Comparison of ENCODE assay signal across 14 cellular contexts in genomic region chr22:38456841-38457699, GRCh38. TPM values are rescaled to one million over a fixed set of nuclear protein-coding genes. Genes with fewer than 3 reads are reported as not detected.
DNase-seq lines count a peak whose midpoint lies in the region; ATAC-seq lines count a peak whose summit lies in the region.
"Had no signal": no experiment of that assay in that cellular context is flagged by ENCODE, and none has a peak within 500 bp of the region (broad histone marks: within the 10 kb centered on the region; RNA-seq: fewer than 3 reads in every experiment).

No MANE protein-coding gene starts in this region.

- intact Hi-C loops in activated T-helper 1 cell treated with anti-CD3 and anti-CD28 coated beads, Interleukin-12 subunit alpha, Interleukin-12 subunit beta, Interleukin-2, Interleukin-4 antibody, amounts not matched to agents 30 ng/mL and 10 ng/mL and 1 ng/mL, durations not matched to agents 14 hours and 24 hours and 36 hours (cut with micrococcal nuclease): no loop called here
- intact Hi-C loops in left ventricle myocardium superior (cut with micrococcal nuclease): no loop called here

- H3K27me3 Mint-ChIP-seq in activated T-cell treated with anti-CD3 and anti-CD28 coated beads, Interleukin-2, amount 50 U/mL, for 72 hours (ENCODE audit: low read depth): peaks cover 82% of the 10 kb centered on the region
- H3K27me3 Mint-ChIP-seq in activated T-helper 1 cell treated with anti-CD3 and anti-CD28 coated beads, Interleukin-12 subunit alpha, Interleukin-12 subunit beta, Interleukin-2, Interleukin-4 antibody, amounts not matched to agents 30 ng/mL and 10 ng/mL and 1 ng/mL, durations not matched to agents 14 hours and 24 hours and 36 hours (ENCODE audit: insufficient read depth): peaks cover 75% of the 10 kb centered on the region

- peak overlapping the region; percentile 1 for H3K27ac ChIP-seq in temporal lobe (ENCODE audit: low read depth, low read length)
- H3K27ac ChIP-seq: SK-N-MC, tibial artery had no signal

- H3K36me3 Mint-ChIP-seq in activated T-cell treated with anti-CD3 and anti-CD28 coated beads, Interleukin-2, amount 50 U/mL, for 72 hours (ENCODE audit: insufficient read depth in 2 of 2): no peaks in the 10 kb centered on the region
- H3K36me3 Mint-ChIP-seq in activated T-helper 1 cell treated with anti-CD3 and anti-CD28 coated beads, Interleukin-12 subunit alpha, Interleukin-12 subunit beta, Interleukin-2, Interleukin-4 antibody, amounts not matched to agents 30 ng/mL and 10 ng/mL and 1 ng/mL, durations not matched to agents 14 hours and 24 hours and 36 hours (ENCODE audit: low read depth): no peaks in the 10 kb centered on the region

- no peak for DNase-seq in activated T-cell treated with anti-CD3 and anti-CD28 coated beads, Interleukin-2, amount 50 U/mL, for 72 hours
- no peak for DNase-seq in activated T-cell treated with anti-CD3 and anti-CD28 coated beads, Interleukin-2, amount 50 U/mL, for 1 hour
- DNase-seq in activated T-helper 1 cell treated with anti-CD3 and anti-CD28 coated beads, Interleukin-12 subunit alpha, Interleukin-12 subunit beta, Interleukin-2, Interleukin-4 antibody, amounts not matched to agents 30 ng/mL and 10 ng/mL and 1 ng/mL, durations not matched to agents 14 hours and 24 hours and 36 hours (ENCODE audit: low spot score): no peak
- peak; percentile 56 for DNase-seq in left ventricle myocardium superior
- DNase-seq: activated gamma-delta T cell, NCI-H1048, small intestine, tibial artery had no signal

- H3K9me3 Mint-ChIP-seq in activated T-cell treated with anti-CD3 and anti-CD28 coated beads, Interleukin-2, amount 50 U/mL, for 72 hours: no peaks in the 10 kb centered on the region
- H3K9me3 Mint-ChIP-seq in activated T-helper 1 cell treated with anti-CD3 and anti-CD28 coated beads, Interleukin-12 subunit alpha, Interleukin-12 subunit beta, Interleukin-2, Interleukin-4 antibody, amounts not matched to agents 30 ng/mL and 10 ng/mL and 1 ng/mL, durations not matched to agents 14 hours and 24 hours and 36 hours: no peaks in the 10 kb centered on the region

- peaks cover 15% of the 10 kb centered on the region for H3K4me1 Mint-ChIP-seq in activated T-cell treated with anti-CD3 and anti-CD28 coated beads, Interleukin-2, amount 50 U/mL, for 72 hours (ENCODE audit: low read depth)
- H3K4me1 Mint-ChIP-seq in activated T-helper 1 cell treated with anti-CD3 and anti-CD28 coated beads, Interleukin-12 subunit alpha, Interleukin-12 subunit beta, Interleukin-2, Interleukin-4 antibody, amounts not matched to agents 30 ng/mL and 10 ng/mL and 1 ng/mL, durations not matched to agents 14 hours and 24 hours and 36 hours (ENCODE audit: low read depth): no peaks in the 10 kb centered on the region

- no peak for ATAC-seq in activated T-cell treated with anti-CD3 and anti-CD28 coated beads, Interleukin-2, amount 50 U/mL, for 72 hours (replicated peaks in 1 of 2)
- ATAC-seq in left ventricle myocardium superior (peak; percentile 42), HG03442 (IDR thresholded peaks at IDR 0.05; ENCODE audit: unreplicated experiment) (no peak), HG03521 (IDR thresholded peaks at IDR 0.05; ENCODE audit: unreplicated experiment) (no peak), GM19395 (IDR thresholded peaks at IDR 0.05; ENCODE audit: unreplicated experiment) (no peak)
- ATAC-seq: activated CD4-positive, CD25-positive, alpha-beta regulatory T cell treated with anti-CD3 and anti-CD28 coated beads, Interleukin-2, amount 50 U/mL, for 24 hours had no signal

- no peak overlapping the region for H3K27ac Mint-ChIP-seq in activated T-cell treated with anti-CD3 and anti-CD28 coated beads, Interleukin-2, amount 50 U/mL, for 72 hours
- no peak overlapping the region for H3K27ac Mint-ChIP-seq in activated T-helper 1 cell treated with anti-CD3 and anti-CD28 coated beads, Interleukin-12 subunit alpha, Interleukin-12 subunit beta, Interleukin-2, Interleukin-4 antibody, amounts not matched to agents 30 ng/mL and 10 ng/mL and 1 ng/mL, durations not matched to agents 14 hours and 24 hours and 36 hours

- H3K4me3 Mint-ChIP-seq in activated T-cell treated with anti-CD3 and anti-CD28 coated beads, Interleukin-2, amount 50 U/mL, for 72 hours: peak overlapping the region; percentile 3 to 68
- peak overlapping the region; percentile 45 for H3K4me3 Mint-ChIP-seq in activated T-helper 1 cell treated with anti-CD3 and anti-CD28 coated beads, Interleukin-12 subunit alpha, Interleukin-12 subunit beta, Interleukin-2, Interleukin-4 antibody, amounts not matched to agents 30 ng/mL and 10 ng/mL and 1 ng/mL, durations not matched to agents 14 hours and 24 hours and 36 hours

RNA-seq across cellular contexts. Expression of gene KCNJ4, which starts 2.1 kb away (rescaled TPM):
- total RNA-seq in activated T-cell treated with anti-CD3 and anti-CD28 coated beads, Interleukin-2, amount 50 U/mL, for 72 hours: not detected
- not detected in 2 replicates for total RNA-seq in activated T-helper 1 cell treated with anti-CD3 and anti-CD28 coated beads, Interleukin-12 subunit alpha, Interleukin-12 subunit beta, Interleukin-2, Interleukin-4 antibody, amounts not matched to agents 30 ng/mL and 10 ng/mL and 1 ng/mL, durations not matched to agents 14 hours and 24 hours and 36 hours
- total RNA-seq in left ventricle myocardium superior (20.5 TPM), temporal lobe (6.6 TPM)

RNA-seq across cellular contexts. Expression of gene KDELR3, which starts 10.8 kb away (rescaled TPM):
- total RNA-seq in activated T-cell treated with anti-CD3 and anti-CD28 coated beads, Interleukin-2, amount 50 U/mL, for 72 hours: under 1 TPM; 0.31 to 0.37 TPM
- 1.1 and 1.3 TPM in 2 replicates for total RNA-seq in activated T-helper 1 cell treated with anti-CD3 and anti-CD28 coated beads, Interleukin-12 subunit alpha, Interleukin-12 subunit beta, Interleukin-2, Interleukin-4 antibody, amounts not matched to agents 30 ng/mL and 10 ng/mL and 1 ng/mL, durations not matched to agents 14 hours and 24 hours and 36 hours
- 4.2 TPM for total RNA-seq in left ventricle myocardium superior
- 1.5 TPM for total RNA-seq in temporal lobe

RNA-seq across cellular contexts. Expression of gene DDX17, which starts 49.0 kb away (rescaled TPM):
- total RNA-seq in activated T-cell treated with anti-CD3 and anti-CD28 coated beads, Interleukin-2, amount 50 U/mL, for 72 hours: 100 to 1,000 TPM; 374 to 431 TPM
- 356 and 358 TPM in 2 replicates for total RNA-seq in activated T-helper 1 cell treated with anti-CD3 and anti-CD28 coated beads, Interleukin-12 subunit alpha, Interleukin-12 subunit beta, Interleukin-2, Interleukin-4 antibody, amounts not matched to agents 30 ng/mL and 10 ng/mL and 1 ng/mL, durations not matched to agents 14 hours and 24 hours and 36 hours
- total RNA-seq in left ventricle myocardium superior (212 TPM), temporal lobe (453 TPM)
